ENCODE assay signal across 27 cellular contexts in genomic region chr5:35409361-35409760, GRCh38.
"Had no signal": no experiment of that assay in that cellular context is flagged by ENCODE, and none has a peak within 500 bp of the region (broad histone marks: within the 10 kb centered on the region; RNA-seq: fewer than 3 reads in every experiment).

No MANE protein-coding gene starts in this region.

- H3K27me3 ChIP-seq: stomach, suprapubic skin, testis, thyroid gland, tibial artery, tibial nerve, transverse colon, upper lobe of left lung, upper lobe of right lung, uterus, vagina had no signal

- H3K4me1 ChIP-seq: stomach, testis, thyroid gland, tibial artery, tibial nerve, transverse colon, upper lobe of left lung, upper lobe of right lung, uterus, vagina had no signal

- H3K9me3 ChIP-seq: stomach, suprapubic skin, testis, thoracic aorta, thyroid gland, tibial artery, tibial nerve, transverse colon, upper lobe of left lung, upper lobe of right lung, uterus, vagina had no signal

- H3K27me3 Mint-ChIP-seq: stimulated activated memory B cell treated with anti-CD40 and anti-IgM and Interleukin-4, amounts not matched to agents 10 μg/mL and 1 μg/mL and 100 μg/mL, for 72 hours; stimulated activated naive CD8-positive, alpha-beta T cell treated with anti-CD3 and anti-CD28 coated beads, Interleukin-15, amount 100 ng/mL, for 72 hours had no signal

- H3K27ac ChIP-seq: stomach, suprapubic skin, testis, thoracic aorta, thyroid gland, tibial artery, tibial nerve, transverse colon, upper lobe of left lung, upper lobe of right lung, uterus, vagina had no signal

- H3K36me3 Mint-ChIP-seq: stimulated activated effector memory CD8-positive, alpha-beta T cell treated with anti-CD3 and anti-CD28 coated beads, Interleukin-12 subunit alpha, Interleukin-12 subunit beta, amount 100 ng/mL, for 72 hours; stimulated activated memory B cell treated with anti-CD40 and anti-IgM and Interleukin-4, amounts not matched to agents 10 μg/mL and 1 μg/mL and 100 μg/mL, for 72 hours; type B pancreatic cell had no signal

- FAIRE-seq: urothelium cell line had no signal

- ATAC-seq: stimulated activated effector memory CD8-positive, alpha-beta T cell treated with anti-CD3 and anti-CD28 coated beads, Interleukin-12 subunit alpha, Interleukin-12 subunit beta, amount 100 ng/mL, for 72 hours; stimulated activated memory B cell treated with anti-CD40 and anti-IgM and Interleukin-4, amounts not matched to agents 10 μg/mL and 1 μg/mL and 100 μg/mL, for 72 hours; stimulated activated naive CD8-positive, alpha-beta T cell treated with anti-CD3 and anti-CD28 coated beads, Interleukin-15, amount 100 ng/mL, for 72 hours; stimulated activated naive CD8-positive, alpha-beta T cell treated with anti-CD3 and anti-CD28 coated beads, Interleukin-15, Interleukin-2, amounts not matched to agents 100 U/mL and 50 U/mL, for 24 hours; upper lobe of right lung had no signal

- H3K4me3 Mint-ChIP-seq: stimulated activated effector memory CD8-positive, alpha-beta T cell treated with anti-CD3 and anti-CD28 coated beads, Interleukin-12 subunit alpha, Interleukin-12 subunit beta, amount 100 ng/mL, for 72 hours; stimulated activated memory B cell treated with anti-CD40 and anti-IgM and Interleukin-4, amounts not matched to agents 10 μg/mL and 1 μg/mL and 100 μg/mL, for 72 hours; stimulated activated naive CD8-positive, alpha-beta T cell treated with anti-CD3 and anti-CD28 coated beads, Interleukin-15, amount 100 ng/mL, for 72 hours; stimulated activated naive CD8-positive, alpha-beta T cell treated with anti-CD3 and anti-CD28 coated beads, Interleukin-15, Interleukin-2, amounts not matched to agents 100 ng/mL and 50 ng/mL, for 24 hours; type B pancreatic cell had no signal

- H3K27ac Mint-ChIP-seq: stimulated activated effector memory CD8-positive, alpha-beta T cell treated with anti-CD3 and anti-CD28 coated beads, Interleukin-12 subunit alpha, Interleukin-12 subunit beta, amount 100 ng/mL, for 72 hours; stimulated activated memory B cell treated with anti-CD40 and anti-IgM and Interleukin-4, amounts not matched to agents 10 μg/mL and 1 μg/mL and 100 μg/mL, for 72 hours; stimulated activated naive CD8-positive, alpha-beta T cell treated with anti-CD3 and anti-CD28 coated beads, Interleukin-15, amount 100 ng/mL, for 72 hours; stimulated activated naive CD8-positive, alpha-beta T cell treated with anti-CD3 and anti-CD28 coated beads, Interleukin-15, Interleukin-2, amounts not matched to agents 100 ng/mL and 50 ng/mL, for 24 hours; type B pancreatic cell had no signal

- DNase-seq: stimulated activated CD4-positive, alpha-beta T cell treated with anti-CD3 and anti-CD28 coated beads, Interleukin-2, amount 100 ng/mL, for 48 hours; stimulated activated CD4-positive, alpha-beta T cell treated with anti-CD3 and anti-CD28 coated beads, Interleukin-4, amount 100 ng/mL, for 1 hour; stimulated activated CD4-positive, alpha-beta T cell treated with anti-CD3 and anti-CD28 coated beads, Interleukin-4, amount 100 ng/mL, for 24 hours; stimulated activated CD4-positive, alpha-beta T cell treated with anti-CD3 and anti-CD28 coated beads, Interleukin-4, amount 100 ng/mL, for 4 hours; stimulated activated CD8-positive, alpha-beta memory T cell treated with anti-CD3 and anti-CD28 coated beads, Interleukin-4, amount 100 ng/mL, for 48 hours; stimulated activated naive CD4-positive, alpha-beta T cell; stimulated activated naive CD4-positive, alpha-beta T cell treated with Interleukin-2 at 50 U/mL for 16 hours; stimulated activated naive CD8-positive, alpha-beta T cell treated with anti-CD3 and anti-CD28 coated beads, Interleukin-15, amount 100 ng/mL, for 72 hours; stimulated activated naive CD8-positive, alpha-beta T cell treated with anti-CD3 and anti-CD28 coated beads, Interleukin-15, Interleukin-2, amounts not matched to agents 100 U/mL and 50 U/mL, for 24 hours; stomach; substantia nigra; testis; thyroid gland; tibial artery; transverse colon; upper lobe of left lung; upper lobe of right lung; uterus had no signal

- H3K9me3 Mint-ChIP-seq: type B pancreatic cell had no signal

- H3K4me3 ChIP-seq: stomach, suprapubic skin, testis, thoracic aorta, thyroid gland, tibial artery, tibial nerve, transverse colon, upper lobe of left lung, upper lobe of right lung, uterus, vagina had no signal

- H3K4me1 Mint-ChIP-seq: stimulated activated effector memory CD8-positive, alpha-beta T cell treated with anti-CD3 and anti-CD28 coated beads, Interleukin-12 subunit alpha, Interleukin-12 subunit beta, amount 100 ng/mL, for 72 hours; stimulated activated memory B cell treated with anti-CD40 and anti-IgM and Interleukin-4, amounts not matched to agents 10 μg/mL and 1 μg/mL and 100 μg/mL, for 72 hours; stimulated activated naive CD8-positive, alpha-beta T cell treated with anti-CD3 and anti-CD28 coated beads, Interleukin-15, amount 100 ng/mL, for 72 hours had no signal

- H3K36me3 ChIP-seq: stomach, suprapubic skin, thoracic aorta, thyroid gland, tibial artery, tibial nerve, transverse colon, upper lobe of left lung, upper lobe of right lung, uterus, vagina had no signal
